Comparison of ENCODE assay signal across 1 cellular context in genomic region chr3:170353485-170353884, GRCh38.
TF ChIP-seq lines count a peak whose summit lies in the region.

No MANE protein-coding gene starts in this region.

TF ChIP-seq in GM12878, 131 proteins besides CTCF, POLR2A, EP300 and RAD21:
- no peak for TF ChIP-seq ZNF24 (IDR thresholded peaks at IDR 0.05)
- TF ChIP-seq, protein P1, sequence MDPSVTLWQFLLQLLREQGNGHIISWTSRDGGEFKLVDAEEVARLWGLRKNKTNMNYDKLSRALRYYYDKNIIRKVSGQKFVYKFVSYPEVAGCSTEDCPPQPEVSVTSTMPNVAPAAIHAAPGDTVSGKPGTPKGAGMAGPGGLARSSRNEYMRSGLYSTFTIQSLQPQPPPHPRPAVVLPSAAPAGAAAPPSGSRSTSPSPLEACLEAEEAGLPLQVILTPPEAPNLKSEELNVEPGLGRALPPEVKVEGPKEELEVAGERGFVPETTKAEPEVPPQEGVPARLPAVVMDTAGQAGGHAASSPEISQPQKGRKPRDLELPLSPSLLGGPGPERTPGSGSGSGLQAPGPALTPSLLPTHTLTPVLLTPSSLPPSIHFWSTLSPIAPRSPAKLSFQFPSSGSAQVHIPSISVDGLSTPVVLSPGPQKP (IDR thresholded peaks at IDR 0.05; ENCODE audit: low read depth, low read length), result no peak
- no peak for TF ChIP-seq IRF3 (IDR thresholded peaks at IDR 0.05)
- TF ChIP-seq HDAC2 (IDR thresholded peaks at IDR 0.05), result no peak
- TF ChIP-seq MTA2 (IDR thresholded peaks at IDR 0.05; ENCODE audit: low read depth), result no peak
- TF ChIP-seq PML (IDR thresholded peaks at IDR 0.05; ENCODE audit: low read length), result no peak
